Comparison of ENCODE assay signal across 14 cellular contexts in genomic region chr12:113298472-113298817, GRCh38. TPM values are rescaled to one million over a fixed set of nuclear protein-coding genes. Genes with fewer than 3 reads are reported as not detected.
DNase-seq lines count a peak whose midpoint lies in the region; ATAC-seq and TF ChIP-seq lines count a peak whose summit lies in the region.
"Had no signal": no experiment of that assay in that cellular context is flagged by ENCODE, and none has a peak within 500 bp of the region (broad histone marks: within the 10 kb centered on the region; RNA-seq: fewer than 3 reads in every experiment).

No MANE protein-coding gene starts in this region.

- no peaks in the 10 kb centered on the region for H3K27me3 ChIP-seq in gastroesophageal sphincter
- H3K27me3 ChIP-seq in aorta (ENCODE audit: control insufficient read depth in 1 of 2, insufficient read depth in 2 of 2, low read length in 1 of 2), result no peaks in the 10 kb centered on the region

- H3K9me3 ChIP-seq in gastroesophageal sphincter (no peaks in the 10 kb centered on the region), aorta (ENCODE audit: control insufficient read depth, low read length) (no peaks in the 10 kb centered on the region)

- intact Hi-C loops in Right ventricle myocardium superior (cut with DNase I) (no loop called here), left cardiac atrium (cut with DNase I) (loop anchor here in 1 of 2 donors (10.0 kb wide), 1 partner anchor 104 kb away; no protein-coding TSS in a partner anchor), sciatic nerve (cut with DNase I) (no loop called here), aorta (cut with DNase I) (loop anchor here in 1 of 2 donors (2.0 kb wide), 1 partner anchor 104 kb away; no protein-coding TSS in a partner anchor)

- H3K36me3 ChIP-seq in gastroesophageal sphincter (peaks cover 0 to 89% of the 10 kb centered on the region in 2 donors), aorta (ENCODE audit: control insufficient read depth in 1 of 2, insufficient read depth in 2 of 2, low read length in 1 of 2) (peaks cover 0 to 5% of the 10 kb centered on the region in 2 donors)

- no peak overlapping the region for H3K4me3 ChIP-seq in gastroesophageal sphincter
- H3K4me3 ChIP-seq in aorta (ENCODE audit: low read length in 2 of 2), result no peak overlapping the region

- no peak for TF ChIP-seq EP300 in gastroesophageal sphincter (IDR thresholded peaks at IDR 0.05)

- ATAC-seq in Right ventricle myocardium superior (ENCODE audit: poor library complexity) (peak; percentile 6), left cardiac atrium (no peak), gastroesophageal sphincter (no peak), sciatic nerve (peak; percentile 14), aorta (ENCODE audit: low FRiP score) (no peak)

- peaks cover 0 to 29% (median 12%) of the 10 kb centered on the region in 3 donors for H3K4me1 ChIP-seq in gastroesophageal sphincter
- H3K4me1 ChIP-seq in aorta (ENCODE audit: control insufficient read depth in 1 of 2, insufficient read depth in 2 of 2, low read length in 2 of 2), result peaks cover 0 to 3% of the 10 kb centered on the region in 2 donors

- TF ChIP-seq CTCF in gastroesophageal sphincter (IDR thresholded peaks at IDR 0.05), result no peak

- DNase-seq in Right ventricle myocardium superior, result no peak
- no peak for DNase-seq in left cardiac atrium
- DNase-seq in sciatic nerve (ENCODE audit: low spot score), result no peak
- no peak for DNase-seq in aorta
- DNase-seq in nucleus accumbens (lab: John Stamatoyannopoulos, UW), result no peak
- DNase-seq in activated gamma-delta T cell (lab: John Stamatoyannopoulos, UW), result no peak
- DNase-seq in NCI-H446 (lab: John Stamatoyannopoulos, UW), result no peak
- DNase-seq: activated CD4-positive, alpha-beta T cell treated with anti-CD3 and anti-CD28 coated beads, Interleukin-2, amount 10 ng/mL, durations not matched to agents 7 days and 5 days; activated T-cell treated with anti-CD3 and anti-CD28 coated beads, Interleukin-2, amount 50 U/mL, for 1 hour; effector memory CD4-positive, alpha-beta T cell; NCI-H187 treated with DMSO at 0.1 percent for 48 hours; NCI-H526; stimulated activated CD4-positive, alpha-beta T cell treated with anti-CD3 and anti-CD28 coated beads, Interleukin-2, amount 100 ng/mL, for 48 hours had no signal

- TF ChIP-seq POLR2A in gastroesophageal sphincter (IDR thresholded peaks at IDR 0.05), result no peak

- 88 to 100% methylated on average over 3 to 4 of the region's 5 CpGs for WGBS in gastroesophageal sphincter (ENCODE audit: low coverage in 1 of 2), 2 donors
- 82 to 87% methylated on average over 5 of the region's 5 CpGs for WGBS in aorta, 2 donors

- H3K27ac ChIP-seq in gastroesophageal sphincter, result peak overlapping the region in 3 of 4 donors; percentile 49 to 59 (median 53)
- H3K27ac ChIP-seq in aorta (ENCODE audit: low read depth in 1 of 2, low read length in 2 of 2), result peak overlapping the region; percentile 43 to 65

RNA-seq across cellular contexts. Expression of gene SLC8B1, which starts 36.5 kb away (rescaled TPM):
- total RNA-seq in Right ventricle myocardium superior, result 12.3 TPM
- 10 to 100 TPM; 14.0 to 15.2 TPM for total RNA-seq in left cardiac atrium
- 10 to 100 TPM; 20.9 to 44.2 (median 29.8) TPM for total RNA-seq in gastroesophageal sphincter
- 34.3 TPM for total RNA-seq in sciatic nerve
- total RNA-seq in aorta, result 10 to 100 TPM; 32.8 to 48.6 TPM
- polyA plus RNA-seq in aorta, result 10 to 100 TPM in 1 of 2 donors, 1 to 10 TPM in 1; 8.1 to 46.6 TPM

RNA-seq across cellular contexts. Expression of gene PLBD2, which starts 59.9 kb away (rescaled TPM):
- 40.2 TPM for total RNA-seq in Right ventricle myocardium superior
- total RNA-seq in left cardiac atrium, result 10 to 100 TPM; 47.5 to 48.7 TPM
- 10 to 100 TPM; 23.1 to 54.4 (median 31.3) TPM for total RNA-seq in gastroesophageal sphincter
- 44.2 TPM for total RNA-seq in sciatic nerve
- 10 to 100 TPM; 60.6 to 76.1 TPM for total RNA-seq in aorta
- 10 to 100 TPM; 11.6 to 31.7 TPM for polyA plus RNA-seq in aorta

Comparison
In these comparisons a context has a peak if more than half of its experiments do, and no peak if none do; other contexts are left out.
1. ATAC-seq: peak in Right ventricle myocardium superior (single experiment) and sciatic nerve (single experiment); none in left cardiac atrium (0 of 2), gastroesophageal sphincter (single experiment) and aorta (single experiment).